8 cellular contexts compared by ENCODE assay signal in the genomic region with DNA sequence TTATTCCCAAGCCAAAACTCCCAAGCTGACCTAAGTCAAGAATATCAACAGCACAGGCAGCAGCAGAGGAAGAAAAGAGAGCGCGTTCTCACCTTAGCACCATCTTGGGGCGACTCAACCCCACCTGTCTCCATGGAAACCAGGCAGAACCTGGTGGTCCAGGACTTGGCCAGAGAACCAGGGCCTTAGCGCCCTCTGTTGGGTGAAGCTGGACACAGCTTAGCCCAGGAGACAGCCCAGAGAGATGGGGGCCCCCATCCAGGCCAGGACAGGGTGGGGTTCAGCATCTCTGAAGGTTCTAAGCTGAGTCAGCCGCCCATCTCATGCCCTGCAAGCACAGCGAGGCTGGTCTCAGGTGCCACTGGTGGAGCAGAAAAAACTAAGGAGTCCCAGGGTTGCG.
DNase-seq lines count a peak whose midpoint lies in the region; TF ChIP-seq lines count a peak whose summit lies in the region.

No MANE protein-coding gene starts in this region.

- no peaks in the 10 kb centered on the region for H3K9me3 ChIP-seq in OCI-LY7 (ENCODE audit: low read length)
- no peaks in the 10 kb centered on the region for H3K9me3 ChIP-seq in esophagus muscularis mucosa

- no peak overlapping the region for H3K4me3 ChIP-seq in OCI-LY7 (ENCODE audit: low read depth, low read length, poor library complexity, severe bottlenecking)
- H3K4me3 ChIP-seq in lower leg skin (ENCODE audit: low read depth, poor library complexity, severe bottlenecking), result no peak overlapping the region
- H3K4me3 ChIP-seq in esophagus muscularis mucosa, result no peak overlapping the region

- POLR2A ChIA-PET in OCI-LY7 (lab: Charles Lee), result no interaction called here

- no TSS peak for BruUV-seq in OCI-LY7 (replicated peaks; lab: Mats Ljungman, UMichigan)

- no peaks in the 10 kb centered on the region for H3K4me1 ChIP-seq in OCI-LY7 (ENCODE audit: insufficient read depth, low read length, poor library complexity, severe bottlenecking)
- no peaks in the 10 kb centered on the region for H3K4me1 ChIP-seq in esophagus muscularis mucosa

- no peaks in the 10 kb centered on the region for H3K36me3 ChIP-seq in OCI-LY7 (ENCODE audit: insufficient read depth, low read length)
- no peaks in the 10 kb centered on the region for H3K36me3 ChIP-seq in esophagus muscularis mucosa

- H3K9me2 ChIP-seq in OCI-LY7 (ENCODE audit: insufficient read depth, low read length), result no peaks in the 10 kb centered on the region

- CTCF ChIA-PET in OCI-LY7 (lab: Charles Lee; ENCODE audit: unreplicated experiment), result no interaction called here

- 30 to 33% methylated on average over 6 to 7 of the region's 7 CpGs for WGBS in lower leg skin, 2 donors
- WGBS in esophagus muscularis mucosa, result 24% methylated on average over 4 of the region's 7 CpGs

- no peaks in the 10 kb centered on the region for H4K20me1 ChIP-seq in OCI-LY7 (ENCODE audit: insufficient read depth, low read length)

- H3K27ac ChIP-seq in OCI-LY7 (ENCODE audit: low read depth, low read length, poor library complexity, severe bottlenecking) (no peak overlapping the region), esophagus muscularis mucosa (replicated peaks in 1 of 4) (no peak overlapping the region)

- TF ChIP-seq CTCF in OCI-LY7 (conservative IDR thresholded peaks at IDR 0.05; ENCODE audit: low read length) (peak; percentile 83), lower leg skin (IDR thresholded peaks at IDR 0.05) (no peak), esophagus muscularis mucosa (IDR thresholded peaks at IDR 0.05) (peak in 1 of 3 experiments; percentile 16)

- no peaks in the 10 kb centered on the region for H3K79me2 ChIP-seq in OCI-LY7 (ENCODE audit: insufficient read depth, low read depth, low read length)

- TF ChIP-seq POLR2A in lower leg skin (IDR thresholded peaks at IDR 0.05) (no peak), esophagus muscularis mucosa (IDR thresholded peaks at IDR 0.05; ENCODE audit: low read depth) (no peak)

- TF ChIP-seq EP300 in esophagus muscularis mucosa (IDR thresholded peaks at IDR 0.05), result no peak

- no peak overlapping the region for H3K4me2 ChIP-seq in OCI-LY7 (ENCODE audit: low read length)

- peaks cover 0 to 67% (median 0%) of the 10 kb centered on the region in 4 donors for H3K27me3 ChIP-seq in esophagus muscularis mucosa

- peak; percentile 3 to 16 for DNase-seq in stimulated activated CD4-positive, alpha-beta T cell treated with anti-CD3 and anti-CD28 coated beads, Interleukin-2, amount 100 ng/mL, for 48 hours
- DNase-seq in stimulated activated CD4-positive, alpha-beta T cell treated with anti-CD3 and anti-CD28 coated beads, Interleukin-4, amount 100 ng/mL, for 1 hour, result no peak
- peak; percentile 43 for DNase-seq in OCI-LY7 (ENCODE audit: low spot score)
- peak; percentile 10 for DNase-seq in germinal center (ENCODE audit: low spot score)
- DNase-seq in nucleus accumbens (lab: John Stamatoyannopoulos, UW), result no peak
- DNase-seq in stimulated activated naive CD4-positive, alpha-beta T cell (lab: John Stamatoyannopoulos, UW), result no peak
- DNase-seq in lower leg skin (ENCODE audit: low spot score in 2 of 2), result no peak
- no peak for DNase-seq in esophagus muscularis mucosa (ENCODE audit: extremely low spot score)

- intact Hi-C loops in OCI-LY7 (cut with micrococcal nuclease; ENCODE audit: unreplicated experiment) (loop anchor here (10.0 kb wide), 1 partner anchor 164 kb away; a partner anchor contains a TSS), lower leg skin (cut with DNase I; ENCODE audit: low total_unique reads) (no loop called here), esophagus muscularis mucosa (cut with DNase I) (no loop called here)

- H2AFZ ChIP-seq in OCI-LY7 (ENCODE audit: low read length), result no peak overlapping the region

Comparison
In these comparisons a context has a peak if more than half of its experiments do, and no peak if none do; other contexts are left out.
1. DNase-seq: peak in stimulated activated CD4-positive, alpha-beta T cell treated with anti-CD3 and anti-CD28 coated beads, Interleukin-2, amount 100 ng/mL, for 48 hours (2 of 2), OCI-LY7 (single experiment) and germinal center (single experiment); none in stimulated activated CD4-positive, alpha-beta T cell treated with anti-CD3 and anti-CD28 coated beads, Interleukin-4, amount 100 ng/mL, for 1 hour (single experiment), nucleus accumbens (0 of 56), stimulated activated naive CD4-positive, alpha-beta T cell (0 of 6), lower leg skin (0 of 2) and esophagus muscularis mucosa (single experiment).